2 cellular contexts compared by ENCODE assay signal in the genomic region with DNA sequence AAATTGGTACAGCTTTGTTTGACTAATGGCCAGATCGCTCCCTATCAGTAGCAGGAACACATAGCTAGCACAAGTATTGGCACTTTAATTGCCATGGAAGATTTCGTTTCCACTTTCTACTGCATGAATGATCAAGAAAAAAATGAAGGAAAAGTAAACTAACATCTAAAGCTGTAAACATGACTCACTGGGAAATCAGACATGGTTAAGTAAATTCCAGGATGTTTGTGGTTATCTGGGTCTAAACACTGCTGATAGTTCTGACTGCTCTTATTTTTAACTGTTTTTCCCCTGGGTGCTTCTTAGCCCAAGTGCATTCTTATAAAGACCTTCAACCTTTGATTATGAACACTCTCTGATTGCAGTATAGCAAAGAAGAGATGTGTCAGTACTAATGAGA.
A peak's percentile ranks its signal among the peaks of the same experiment; 100 is the strongest.
TF ChIP-seq lines count a peak whose summit lies in the region.

No MANE protein-coding gene starts in this region.

TF ChIP-seq in A549, 52 proteins besides CTCF, POLR2A, EP300 and RAD21 (continued from another document and continues in another):
- TF ChIP-seq CHD4 (IDR thresholded peaks at IDR 0.05; ENCODE audit: borderline replicate concordance) (no peak), EHMT2 (IDR thresholded peaks at IDR 0.05; ENCODE audit: low read depth) (no peak), GATA3 (IDR thresholded peaks at IDR 0.05; ENCODE audit: borderline replicate concordance) (peak; percentile 92), SREBF2 (IDR thresholded peaks at IDR 0.05) (no peak), CEBPB (IDR thresholded peaks at IDR 0.05) (peak in 1 of 2 experiments; percentile 68; a peak in 1 of 4 replicates), RFX5 (IDR thresholded peaks at IDR 0.05) (no peak), JUN (IDR thresholded peaks at IDR 0.05) (peak; percentile 59 to 79; a peak in 2 of 5 replicates), CBX8 (IDR thresholded peaks at IDR 0.05) (no peak), ZC3H11A (IDR thresholded peaks at IDR 0.05) (no peak), MAFK (IDR thresholded peaks at IDR 0.05; ENCODE audit: partially characterized antibody) (no peak), SMC3 (IDR thresholded peaks at IDR 0.05) (peak; percentile 48; the same call in 2 of the 3 replicates), CHD2 (IDR thresholded peaks at IDR 0.05; ENCODE audit: low read length, partially characterized antibody) (no peak), FOSB (CRISPR knock-in tag; IDR thresholded peaks at IDR 0.05) (no peak), HOXA7 (CRISPR knock-in tag; IDR thresholded peaks at IDR 0.05) (no peak), PHF8 (IDR thresholded peaks at IDR 0.05; ENCODE audit: borderline replicate concordance, low read depth) (no peak), MYC (IDR thresholded peaks at IDR 0.05; ENCODE audit: borderline replicate concordance, low read length) (no peak), NR3C1 (IDR thresholded peaks at IDR 0.05) (no peak), RARB (CRISPR knock-in tag; IDR thresholded peaks at IDR 0.05) (no peak), KDM5A (IDR thresholded peaks at IDR 0.05) (no peak), MAZ (IDR thresholded peaks at IDR 0.05; ENCODE audit: borderline replicate concordance, low read depth, low read length) (no peak), HOXB13 (CRISPR knock-in tag; IDR thresholded peaks at IDR 0.05; ENCODE audit: low read depth) (no peak), CBX2 (IDR thresholded peaks at IDR 0.05; ENCODE audit: borderline replicate concordance, low read depth) (no peak), FOXS1 (CRISPR knock-in tag; IDR thresholded peaks at IDR 0.05) (no peak), ESRRA (IDR thresholded peaks at IDR 0.05; ENCODE audit: borderline replicate concordance, low read length) (no peak), ZSCAN20 (CRISPR knock-in tag; IDR thresholded peaks at IDR 0.05) (no peak), TFCP2L1 (CRISPR knock-in tag; IDR thresholded peaks at IDR 0.05) (no peak), NPAS2 (CRISPR knock-in tag; IDR thresholded peaks at IDR 0.05; ENCODE audit: borderline replicate concordance) (no peak), FOSL2 (IDR thresholded peaks at IDR 0.05) (peak; percentile 81), FOSL2 (CRISPR knock-in tag; IDR thresholded peaks at IDR 0.05) (peak; percentile 93)
- TF ChIP-seq, protein P1, sequence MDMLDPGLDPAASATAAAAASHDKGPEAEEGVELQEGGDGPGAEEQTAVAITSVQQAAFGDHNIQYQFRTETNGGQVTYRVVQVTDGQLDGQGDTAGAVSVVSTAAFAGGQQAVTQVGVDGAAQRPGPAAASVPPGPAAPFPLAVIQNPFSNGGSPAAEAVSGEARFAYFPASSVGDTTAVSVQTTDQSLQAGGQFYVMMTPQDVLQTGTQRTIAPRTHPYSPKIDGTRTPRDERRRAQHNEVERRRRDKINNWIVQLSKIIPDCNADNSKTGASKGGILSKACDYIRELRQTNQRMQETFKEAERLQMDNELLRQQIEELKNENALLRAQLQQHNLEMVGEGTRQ (IDR thresholded peaks at IDR 0.05), result no peak
- TF ChIP-seq, protein P2, sequence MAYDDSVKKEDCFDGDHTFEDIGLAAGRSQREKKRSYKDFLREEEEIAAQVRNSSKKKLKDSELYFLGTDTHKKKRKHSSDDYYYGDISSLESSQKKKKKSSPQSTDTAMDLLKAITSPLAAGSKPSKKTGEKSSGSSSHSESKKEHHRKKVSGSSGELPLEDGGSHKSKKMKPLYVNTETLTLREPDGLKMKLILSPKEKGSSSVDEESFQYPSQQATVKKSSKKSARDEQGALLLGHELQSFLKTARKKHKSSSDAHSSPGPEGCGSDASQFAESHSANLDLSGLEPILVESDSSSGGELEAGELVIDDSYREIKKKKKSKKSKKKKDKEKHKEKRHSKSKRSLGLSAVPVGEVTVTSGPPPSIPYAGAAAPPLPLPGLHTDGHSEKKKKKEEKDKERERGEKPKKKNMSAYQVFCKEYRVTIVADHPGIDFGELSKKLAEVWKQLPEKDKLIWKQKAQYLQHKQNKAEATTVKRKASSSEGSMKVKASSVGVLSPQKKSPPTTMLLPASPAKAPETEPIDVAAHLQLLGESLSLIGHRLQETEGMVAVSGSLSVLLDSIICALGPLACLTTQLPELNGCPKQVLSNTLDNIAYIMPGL (CRISPR knock-in tag; IDR thresholded peaks at IDR 0.05; ENCODE audit: borderline replicate concordance), result no peak
- TF ChIP-seq, protein P3, sequence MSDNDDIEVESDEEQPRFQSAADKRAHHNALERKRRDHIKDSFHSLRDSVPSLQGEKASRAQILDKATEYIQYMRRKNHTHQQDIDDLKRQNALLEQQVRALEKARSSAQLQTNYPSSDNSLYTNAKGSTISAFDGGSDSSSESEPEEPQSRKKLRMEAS (IDR thresholded peaks at IDR 0.05), result peak; percentile 63
- TF ChIP-seq, protein P4, sequence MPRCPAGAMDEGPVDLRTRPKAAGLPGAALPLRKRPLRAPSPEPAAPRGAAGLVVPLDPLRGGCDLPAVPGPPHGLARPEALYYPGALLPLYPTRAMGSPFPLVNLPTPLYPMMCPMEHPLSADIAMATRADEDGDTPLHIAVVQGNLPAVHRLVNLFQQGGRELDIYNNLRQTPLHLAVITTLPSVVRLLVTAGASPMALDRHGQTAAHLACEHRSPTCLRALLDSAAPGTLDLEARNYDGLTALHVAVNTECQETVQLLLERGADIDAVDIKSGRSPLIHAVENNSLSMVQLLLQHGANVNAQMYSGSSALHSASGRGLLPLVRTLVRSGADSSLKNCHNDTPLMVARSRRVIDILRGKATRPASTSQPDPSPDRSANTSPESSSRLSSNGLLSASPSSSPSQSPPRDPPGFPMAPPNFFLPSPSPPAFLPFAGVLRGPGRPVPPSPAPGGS (IDR thresholded peaks at IDR 0.05), result peak; percentile 74; the same call in 1 of the 3 replicates
- TF ChIP-seq, protein P5, sequence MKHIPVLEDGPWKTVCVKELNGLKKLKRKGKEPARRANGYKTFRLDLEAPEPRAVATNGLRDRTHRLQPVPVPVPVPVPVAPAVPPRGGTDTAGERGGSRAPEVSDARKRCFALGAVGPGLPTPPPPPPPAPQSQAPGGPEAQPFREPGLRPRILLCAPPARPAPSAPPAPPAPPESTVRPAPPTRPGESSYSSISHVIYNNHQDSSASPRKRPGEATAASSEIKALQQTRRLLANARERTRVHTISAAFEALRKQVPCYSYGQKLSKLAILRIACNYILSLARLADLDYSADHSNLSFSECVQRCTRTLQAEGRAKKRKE (CRISPR knock-in tag; IDR thresholded peaks at IDR 0.05; ENCODE audit: low read depth), result no peak

TF ChIP-seq in HCT116, 20 proteins besides CTCF, POLR2A, EP300 and RAD21 (continued from another document):
- TF ChIP-seq, protein P6, sequence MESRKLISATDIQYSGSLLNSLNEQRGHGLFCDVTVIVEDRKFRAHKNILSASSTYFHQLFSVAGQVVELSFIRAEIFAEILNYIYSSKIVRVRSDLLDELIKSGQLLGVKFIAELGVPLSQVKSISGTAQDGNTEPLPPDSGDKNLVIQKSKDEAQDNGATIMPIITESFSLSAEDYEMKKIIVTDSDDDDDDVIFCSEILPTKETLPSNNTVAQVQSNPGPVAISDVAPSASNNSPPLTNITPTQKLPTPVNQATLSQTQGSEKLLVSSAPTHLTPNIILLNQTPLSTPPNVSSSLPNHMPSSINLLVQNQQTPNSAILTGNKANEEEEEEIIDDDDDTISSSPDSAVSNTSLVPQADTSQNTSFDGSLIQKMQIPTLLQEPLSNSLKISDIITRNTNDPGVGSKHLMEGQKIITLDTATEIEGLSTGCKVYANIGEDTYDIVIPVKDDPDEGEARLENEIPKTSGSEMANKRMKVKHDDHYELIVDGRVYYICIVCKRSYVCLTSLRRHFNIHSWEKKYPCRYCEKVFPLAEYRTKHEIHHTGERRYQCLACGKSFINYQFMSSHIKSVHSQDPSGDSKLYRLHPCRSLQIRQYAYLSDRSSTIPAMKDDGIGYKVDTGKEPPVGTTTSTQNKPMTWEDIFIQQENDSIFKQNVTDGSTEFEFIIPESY (IDR thresholded peaks at IDR 0.05; ENCODE audit: extremely low read depth, insufficient replicate concordance, low read length), result peak; percentile 32
- TF ChIP-seq SRF (IDR thresholded peaks at IDR 0.05; ENCODE audit: low read depth) (peak; percentile 79), POLR2AphosphoS5 (IDR thresholded peaks at IDR 0.05; ENCODE audit: low read depth, low read length) (peak; percentile 69; the same call in 1 of the 2 replicates), SIN3A (IDR thresholded peaks at IDR 0.05; ENCODE audit: low read depth) (peak; percentile 87), EZH2phosphoT487 (IDR thresholded peaks at IDR 0.05; ENCODE audit: borderline replicate concordance) (no peak), JUND (IDR thresholded peaks at IDR 0.05) (peak; percentile 98), CEBPB (IDR thresholded peaks at IDR 0.05; ENCODE audit: low read depth) (peak; percentile 86), FOSL1 (IDR thresholded peaks at IDR 0.05; ENCODE audit: low read depth) (peak; percentile 95), ZNF274 (IDR thresholded peaks at IDR 0.05; ENCODE audit: low read depth, low read length) (no peak), TCF7L2 (IDR thresholded peaks at IDR 0.05; ENCODE audit: borderline replicate concordance, extremely low read depth, insufficient read depth, insufficient read length) (peak; percentile 92), YY1 (IDR thresholded peaks at IDR 0.05; ENCODE audit: extremely low read depth, insufficient replicate concordance, low read depth, low read length) (no peak), ELF1 (IDR thresholded peaks at IDR 0.05; ENCODE audit: borderline replicate concordance, low read depth) (no peak), SP1 (IDR thresholded peaks at IDR 0.05; ENCODE audit: low read depth) (peak; percentile 97), ZFX (IDR thresholded peaks at IDR 0.05) (no peak), CBX3 (IDR thresholded peaks at IDR 0.05; ENCODE audit: low read depth) (peak; percentile 91), EZH2 (IDR thresholded peaks at IDR 0.05) (no peak)
- TF ChIP-seq, protein P7, sequence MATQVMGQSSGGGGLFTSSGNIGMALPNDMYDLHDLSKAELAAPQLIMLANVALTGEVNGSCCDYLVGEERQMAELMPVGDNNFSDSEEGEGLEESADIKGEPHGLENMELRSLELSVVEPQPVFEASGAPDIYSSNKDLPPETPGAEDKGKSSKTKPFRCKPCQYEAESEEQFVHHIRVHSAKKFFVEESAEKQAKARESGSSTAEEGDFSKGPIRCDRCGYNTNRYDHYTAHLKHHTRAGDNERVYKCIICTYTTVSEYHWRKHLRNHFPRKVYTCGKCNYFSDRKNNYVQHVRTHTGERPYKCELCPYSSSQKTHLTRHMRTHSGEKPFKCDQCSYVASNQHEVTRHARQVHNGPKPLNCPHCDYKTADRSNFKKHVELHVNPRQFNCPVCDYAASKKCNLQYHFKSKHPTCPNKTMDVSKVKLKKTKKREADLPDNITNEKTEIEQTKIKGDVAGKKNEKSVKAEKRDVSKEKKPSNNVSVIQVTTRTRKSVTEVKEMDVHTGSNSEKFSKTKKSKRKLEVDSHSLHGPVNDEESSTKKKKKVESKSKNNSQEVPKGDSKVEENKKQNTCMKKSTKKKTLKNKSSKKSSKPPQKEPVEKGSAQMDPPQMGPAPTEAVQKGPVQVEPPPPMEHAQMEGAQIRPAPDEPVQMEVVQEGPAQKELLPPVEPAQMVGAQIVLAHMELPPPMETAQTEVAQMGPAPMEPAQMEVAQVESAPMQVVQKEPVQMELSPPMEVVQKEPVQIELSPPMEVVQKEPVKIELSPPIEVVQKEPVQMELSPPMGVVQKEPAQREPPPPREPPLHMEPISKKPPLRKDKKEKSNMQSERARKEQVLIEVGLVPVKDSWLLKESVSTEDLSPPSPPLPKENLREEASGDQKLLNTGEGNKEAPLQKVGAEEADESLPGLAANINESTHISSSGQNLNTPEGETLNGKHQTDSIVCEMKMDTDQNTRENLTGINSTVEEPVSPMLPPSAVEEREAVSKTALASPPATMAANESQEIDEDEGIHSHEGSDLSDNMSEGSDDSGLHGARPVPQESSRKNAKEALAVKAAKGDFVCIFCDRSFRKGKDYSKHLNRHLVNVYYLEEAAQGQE (IDR thresholded peaks at IDR 0.05; ENCODE audit: low read depth), result no peak
- TF ChIP-seq, protein P8, sequence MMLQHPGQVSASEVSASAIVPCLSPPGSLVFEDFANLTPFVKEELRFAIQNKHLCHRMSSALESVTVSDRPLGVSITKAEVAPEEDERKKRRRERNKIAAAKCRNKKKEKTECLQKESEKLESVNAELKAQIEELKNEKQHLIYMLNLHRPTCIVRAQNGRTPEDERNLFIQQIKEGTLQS (IDR thresholded peaks at IDR 0.05), result no peak; the same call in 1 of the 2 replicates
- TF ChIP-seq, protein P3 (IDR thresholded peaks at IDR 0.05), result peak; percentile 57
